In the genomic region with DNA sequence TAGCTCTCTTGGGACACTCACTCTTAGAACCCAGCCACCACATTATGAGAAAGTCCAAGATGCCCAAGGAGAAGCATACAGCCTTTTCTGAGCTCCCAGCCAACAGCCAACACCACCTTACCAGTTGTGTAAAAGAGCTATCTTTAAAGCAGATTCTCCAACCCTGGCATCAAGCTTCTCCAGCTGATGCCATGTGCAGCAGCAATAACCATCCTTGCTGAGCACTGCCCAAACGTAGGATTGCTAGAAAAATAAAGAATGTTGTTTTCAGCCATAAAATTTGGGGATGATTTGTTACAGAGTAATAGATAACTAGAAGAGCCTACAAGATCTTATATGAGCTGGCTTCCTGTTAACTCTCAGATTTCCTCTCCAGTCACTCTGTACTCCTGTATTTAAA, we compare ENCODE assay signal across 39 cellular contexts.
"Had no signal": no experiment of that assay in that cellular context is flagged by ENCODE, and none has a peak within 500 bp of the region (broad histone marks: within the 10 kb centered on the region; RNA-seq: fewer than 3 reads in every experiment).

No MANE protein-coding gene starts in this region.

- FAIRE-seq: astrocyte, bronchial epithelial cell had no signal

- H3K4me3 ChIP-seq: adrenal gland, ascending aorta, body of pancreas, breast epithelium, cardiac muscle cell had no signal

- H3K27me3 ChIP-seq: adrenal gland, ascending aorta, body of pancreas, brain microvascular endothelial cell, breast epithelium had no signal

- DNase-seq: activated effector memory CD4-positive, alpha-beta T cell treated with anti-CD3 and anti-CD28 coated beads, Interleukin-2, amount 50 U/mL, for 16 hours; activated effector memory CD4-positive, alpha-beta T cell treated with Interleukin-2 at 50 U/mL for 16 hours; activated gamma-delta T cell; activated gamma-delta T cell treated with Interleukin-2 at 50 U/mL for 16 hours; activated naive CD4-positive, alpha-beta T cell; activated naive CD4-positive, alpha-beta T cell treated with anti-CD3 and anti-CD28 coated beads for 36 hours; activated naive CD4-positive, alpha-beta T cell treated with anti-CD3 and anti-CD28 coated beads, Interleukin-2, amount 10 ng/mL, durations not matched to agents 7 days and 5 days; activated naive CD4-positive, alpha-beta T cell treated with anti-CD3 and anti-CD28 coated beads, Interleukin-2, amount 50 U/mL, for 16 hours; activated naive CD4-positive, alpha-beta T cell treated with Interleukin-2 at 50 U/mL for 16 hours; activated naive CD8-positive, alpha-beta T cell treated with anti-CD3 and anti-CD28 coated beads for 36 hours; activated naive CD8-positive, alpha-beta T cell treated with anti-CD3 and anti-CD28 coated beads, Interleukin-2, amount 10 ng/mL, durations not matched to agents 7 days and 5 days; activated naive CD8-positive, alpha-beta T cell treated with anti-CD3 and anti-CD28 coated beads, Interleukin-2, amount 50 U/mL, for 24 hours; activated T-cell treated with anti-CD3 and anti-CD28 coated beads, Interleukin-2, amount 50 U/mL, for 24 hours; activated T-cell treated with anti-CD3 and anti-CD28 coated beads, Interleukin-2, amount 50 U/mL, for 4 hours; activated T-cell treated with anti-CD3 and anti-CD28 coated beads, Interleukin-2, amount 50 U/mL, for 48 hours; activated T-cell treated with anti-CD3 and anti-CD28 coated beads, Interleukin-2, amount 50 U/mL, for 72 hours; adrenal gland; amniotic stem cell; amygdala; anterior cingulate cortex; aorta; body of pancreas; brain microvascular endothelial cell; caudate nucleus; central memory CD4-positive, alpha-beta T cell; cerebellar nuclear complex had no signal

- ATAC-seq: activated naive CD4-positive, alpha-beta T cell treated with anti-CD3 and anti-CD28 coated beads, Interleukin-2, amount 50 U/mL, for 72 hours; activated naive CD8-positive, alpha-beta T cell treated with anti-CD3 and anti-CD28 coated beads, Interleukin-2, amount 50 U/mL, for 24 hours; activated T-cell treated with anti-CD3 and anti-CD28 coated beads, Interleukin-2, amount 50 U/mL, for 4 hours; activated T-cell treated with anti-CD3 and anti-CD28 coated beads, Interleukin-2, amount 50 U/mL, for 72 hours; activated T-helper 17 cell treated with anti-CD3 and anti-CD28 coated beads, Interleukin-2, amount 50 U/mL, for 72 hours; body of pancreas had no signal

- H3K4me3 Mint-ChIP-seq: activated naive CD4-positive, alpha-beta T cell treated with anti-CD3 and anti-CD28 coated beads for 36 hours; activated naive CD4-positive, alpha-beta T cell treated with anti-CD3 and anti-CD28 coated beads, Interleukin-2, amount 10 ng/mL, durations not matched to agents 7 days and 5 days; activated naive CD4-positive, alpha-beta T cell treated with anti-CD3 and anti-CD28 coated beads, Interleukin-2, amount 50 U/mL, for 24 hours; activated naive CD8-positive, alpha-beta T cell; activated naive CD8-positive, alpha-beta T cell treated with anti-CD3 and anti-CD28 coated beads for 36 hours; activated naive CD8-positive, alpha-beta T cell treated with anti-CD3 and anti-CD28 coated beads, Interleukin-2, amount 10 ng/mL, durations not matched to agents 7 days and 5 days; activated naive CD8-positive, alpha-beta T cell treated with anti-CD3 and anti-CD28 coated beads, Interleukin-2, amount 50 U/mL, for 24 hours; activated T-cell treated with anti-CD3 and anti-CD28 coated beads, Interleukin-2, amount 50 U/mL, for 24 hours; activated T-cell treated with anti-CD3 and anti-CD28 coated beads, Interleukin-2, amount 50 U/mL, for 4 hours; activated T-cell treated with anti-CD3 and anti-CD28 coated beads, Interleukin-2, amount 50 U/mL, for 72 hours; activated T-helper 1 cell treated with anti-CD3 and anti-CD28 coated beads, Interleukin-12 subunit alpha, Interleukin-12 subunit beta, Interleukin-2, Interleukin-4 antibody, amounts not matched to agents 30 ng/mL and 10 ng/mL and 1 ng/mL, durations not matched to agents 14 hours and 24 hours and 36 hours; activated T-helper 17 cell treated with anti-CD3 and anti-CD28 coated beads, Interleukin-2, amount 50 U/mL, for 72 hours; brain; central memory CD8-positive, alpha-beta T cell had no signal

- H3K4me1 ChIP-seq: adrenal gland, ascending aorta, body of pancreas, breast epithelium had no signal

- H3K36me3 Mint-ChIP-seq: activated naive CD4-positive, alpha-beta T cell treated with anti-CD3 and anti-CD28 coated beads, Interleukin-2, amount 10 ng/mL, durations not matched to agents 7 days and 5 days; activated naive CD4-positive, alpha-beta T cell treated with anti-CD3 and anti-CD28 coated beads, Interleukin-2, amount 50 U/mL, for 24 hours; activated naive CD4-positive, alpha-beta T cell treated with anti-CD3 and anti-CD28 coated beads, Interleukin-2, amount 50 U/mL, for 72 hours; activated naive CD8-positive, alpha-beta T cell; activated naive CD8-positive, alpha-beta T cell treated with anti-CD3 and anti-CD28 coated beads for 36 hours; activated naive CD8-positive, alpha-beta T cell treated with anti-CD3 and anti-CD28 coated beads, Interleukin-2, amount 10 ng/mL, durations not matched to agents 7 days and 5 days; brain had no signal

- H3K4me1 Mint-ChIP-seq: activated naive CD4-positive, alpha-beta T cell treated with anti-CD3 and anti-CD28 coated beads, Interleukin-2, amount 10 ng/mL, durations not matched to agents 7 days and 5 days; activated naive CD4-positive, alpha-beta T cell treated with anti-CD3 and anti-CD28 coated beads, Interleukin-2, amount 50 U/mL, for 24 hours; activated naive CD8-positive, alpha-beta T cell treated with anti-CD3 and anti-CD28 coated beads for 36 hours; activated naive CD8-positive, alpha-beta T cell treated with anti-CD3 and anti-CD28 coated beads, Interleukin-2, amount 10 ng/mL, durations not matched to agents 7 days and 5 days; activated naive CD8-positive, alpha-beta T cell treated with anti-CD3 and anti-CD28 coated beads, Interleukin-2, amount 50 U/mL, for 24 hours; activated T-helper 17 cell treated with anti-CD3 and anti-CD28 coated beads, Interleukin-2, amount 50 U/mL, for 72 hours; brain; central memory CD8-positive, alpha-beta T cell had no signal

- H3K27ac Mint-ChIP-seq: activated naive CD4-positive, alpha-beta T cell treated with anti-CD3 and anti-CD28 coated beads for 36 hours; activated naive CD4-positive, alpha-beta T cell treated with anti-CD3 and anti-CD28 coated beads, Interleukin-2, amount 10 ng/mL, durations not matched to agents 7 days and 5 days; activated naive CD4-positive, alpha-beta T cell treated with anti-CD3 and anti-CD28 coated beads, Interleukin-2, amount 50 U/mL, for 24 hours; activated naive CD4-positive, alpha-beta T cell treated with anti-CD3 and anti-CD28 coated beads, Interleukin-2, amount 50 U/mL, for 72 hours; activated naive CD8-positive, alpha-beta T cell; activated naive CD8-positive, alpha-beta T cell treated with anti-CD3 and anti-CD28 coated beads for 36 hours; activated naive CD8-positive, alpha-beta T cell treated with anti-CD3 and anti-CD28 coated beads, Interleukin-2, amount 10 ng/mL, durations not matched to agents 7 days and 5 days; activated naive CD8-positive, alpha-beta T cell treated with anti-CD3 and anti-CD28 coated beads, Interleukin-2, amount 50 U/mL, for 24 hours; activated T-cell treated with anti-CD3 and anti-CD28 coated beads, Interleukin-2, amount 50 U/mL, for 24 hours; activated T-cell treated with anti-CD3 and anti-CD28 coated beads, Interleukin-2, amount 50 U/mL, for 72 hours; activated T-helper 1 cell treated with anti-CD3 and anti-CD28 coated beads, Interleukin-12 subunit alpha, Interleukin-12 subunit beta, Interleukin-2, Interleukin-4 antibody, amounts not matched to agents 30 ng/mL and 10 ng/mL and 1 ng/mL, durations not matched to agents 14 hours and 24 hours and 36 hours; activated T-helper 17 cell treated with anti-CD3 and anti-CD28 coated beads, Interleukin-2, amount 50 U/mL, for 72 hours; activated T-helper 2 cell treated with anti-CD3 and anti-CD28 coated beads, Interferon-gamma antibody, Interleukin-2, Interleukin-4, amounts not matched to agents 10 μg/mL and 5 μg/mL and 100 μg/mL, durations not matched to agents 14 hours and 24 hours and 36 hours; brain had no signal

- H3K27ac ChIP-seq: adrenal gland, ascending aorta, body of pancreas, brain microvascular endothelial cell, breast epithelium, cardiac muscle cell had no signal

- H3K27me3 Mint-ChIP-seq: activated naive CD4-positive, alpha-beta T cell treated with anti-CD3 and anti-CD28 coated beads, Interleukin-2, amount 10 ng/mL, durations not matched to agents 7 days and 5 days had no signal

- H3K9me3 ChIP-seq: adrenal gland, body of pancreas had no signal

- H3K36me3 ChIP-seq: adrenal gland, ascending aorta, brain microvascular endothelial cell, breast epithelium, cardiac muscle cell had no signal

- H3K9me3 Mint-ChIP-seq: activated naive CD4-positive, alpha-beta T cell treated with anti-CD3 and anti-CD28 coated beads, Interleukin-2, amount 10 ng/mL, durations not matched to agents 7 days and 5 days; activated T-helper 2 cell treated with anti-CD3 and anti-CD28 coated beads, Interferon-gamma antibody, Interleukin-2, Interleukin-4, amounts not matched to agents 10 μg/mL and 5 μg/mL and 100 μg/mL, durations not matched to agents 14 hours and 24 hours and 36 hours had no signal
